8 cellular contexts compared by ENCODE assay signal in genomic region chr2:148888003-148888501, GRCh38.
DNase-seq lines count a peak whose midpoint lies in the region; ATAC-seq and TF ChIP-seq lines count a peak whose summit lies in the region.

No MANE protein-coding gene starts in this region.

- H3K4me3 Mint-ChIP-seq in nephron, result peak overlapping the region; percentile 79 to 80 (median 79)

- ATAC-seq in GM18861 (IDR thresholded peaks at IDR 0.05; ENCODE audit: unreplicated experiment), result no peak

- H3K9me3 Mint-ChIP-seq in nephron, result peaks cover 5% of the 10 kb centered on the region

- no peak for TF ChIP-seq CTCF in nephron (IDR thresholded peaks at IDR 0.05; ENCODE audit: unreplicated experiment in 3 of 3)

- peaks cover under 1% of the 10 kb centered on the region for H3K36me3 Mint-ChIP-seq in nephron (ENCODE audit: low read depth)

- DNase-seq in GM03348 (ENCODE audit: low spot score), result peak; percentile 20
- DNase-seq in NCI-H2081 (lab: John Stamatoyannopoulos, UW), result peak; percentile 71 to 83
- DNase-seq in cerebellar cortex (ENCODE audit: low spot score), result peak; percentile 70
- no peak for DNase-seq in central memory CD4-positive, alpha-beta T cell
- DNase-seq in AG08395 (ENCODE audit: low spot score), result no peak
- no peak for DNase-seq in T1000 (lab: John Stamatoyannopoulos, UW)

- no peak overlapping the region for H3K27ac Mint-ChIP-seq in nephron

- H3K4me1 Mint-ChIP-seq in nephron, result peaks cover 7% of the 10 kb centered on the region

- H3K27me3 Mint-ChIP-seq in nephron (ENCODE audit: low read depth), result peaks cover 47% of the 10 kb centered on the region

Comparison
In these comparisons a context has a peak if more than half of its experiments do, and no peak if none do; other contexts are left out.
1. DNase-seq: peak in GM03348 (single experiment), NCI-H2081 (2 of 2) and cerebellar cortex (single experiment); none in central memory CD4-positive, alpha-beta T cell (single experiment), AG08395 (single experiment) and T1000 (single experiment).